ENCODE assay signal across 13 cellular contexts in the genomic region with DNA sequence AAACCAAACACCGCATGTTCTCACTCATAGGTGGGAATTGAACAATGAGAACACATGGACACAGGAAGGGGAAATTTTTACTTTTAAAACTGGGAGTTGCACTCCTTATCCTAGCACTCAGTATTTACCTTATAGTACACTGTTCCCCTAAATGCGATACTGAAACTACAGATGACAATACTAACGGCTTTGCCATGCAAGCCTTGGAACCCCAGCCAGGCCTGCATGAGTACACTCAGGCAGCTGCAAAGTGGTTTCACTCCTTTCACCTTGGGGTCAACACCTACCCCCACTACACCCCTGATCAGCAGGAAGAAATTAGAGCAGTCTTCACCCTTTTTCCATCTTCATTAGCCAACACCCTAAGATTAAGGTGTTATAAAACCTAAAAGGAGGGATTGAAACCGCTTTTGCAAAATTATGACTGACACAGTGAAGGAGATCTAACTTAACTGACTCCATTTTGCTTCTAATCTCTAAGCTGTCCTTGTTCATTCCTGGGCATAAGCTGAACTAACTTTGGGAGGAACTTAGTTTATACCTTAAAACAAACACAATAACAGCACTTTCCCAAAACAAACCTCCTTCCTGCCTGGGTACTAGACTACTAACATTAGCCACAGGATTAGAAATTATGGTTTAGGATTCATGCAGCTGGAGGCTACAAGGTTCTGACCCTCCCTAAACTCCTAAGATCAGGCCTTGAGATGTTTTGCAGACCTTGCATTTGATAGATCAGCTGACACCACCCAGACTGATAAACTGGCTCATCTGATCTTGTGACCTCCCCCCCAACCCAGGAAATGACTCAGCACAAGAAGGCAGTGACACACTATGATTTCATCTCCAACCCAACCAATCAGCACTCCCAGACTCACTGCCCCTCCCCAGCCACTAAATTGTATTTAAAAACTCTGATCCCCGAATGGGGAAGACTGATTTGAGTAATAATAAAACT.
A peak's percentile ranks its signal among the peaks of the same experiment; 100 is the strongest.
DNase-seq lines count a peak whose midpoint lies in the region; ATAC-seq and TF ChIP-seq lines count a peak whose summit lies in the region.
"Had no signal": no experiment of that assay in that cellular context is flagged by ENCODE, and none has a peak within 500 bp of the region (broad histone marks: within the 10 kb centered on the region; RNA-seq: fewer than 3 reads in every experiment).

No MANE protein-coding gene starts in this region.

- no peak for TF ChIP-seq CTCF in NB4 (IDR thresholded peaks at IDR 0.05; ENCODE audit: low read depth, low read length)
- no peak for TF ChIP-seq CTCF in cardiac fibroblast (IDR thresholded peaks at IDR 0.05; ENCODE audit: low read depth, low read length)

- no peak for TF ChIP-seq POLR2A in NB4 (IDR thresholded peaks at IDR 0.05; ENCODE audit: extremely low read depth, insufficient read length)

- ATAC-seq in activated CD4-positive, alpha-beta T cell treated with anti-CD3 and anti-CD28 coated beads for 36 hours: peak; percentile 49

- H3K27me3 Mint-ChIP-seq in activated CD4-positive, alpha-beta T cell treated with anti-CD3 and anti-CD28 coated beads for 36 hours: peaks cover 3% of the 10 kb centered on the region
- H3K27me3 Mint-ChIP-seq in CD4-positive, alpha-beta memory T cell: peaks cover 0 to 2% of the 10 kb centered on the region in 2 donors

- no peak overlapping the region for H3K4me3 ChIP-seq in NB4 (ENCODE audit: low read depth, low read length)
- no peak overlapping the region for H3K4me3 ChIP-seq in cardiac fibroblast (replicated peaks in 1 of 2; ENCODE audit: low read depth in 2 of 2, low read length in 2 of 2)
- no peak overlapping the region for H3K4me3 ChIP-seq in CD4-positive, alpha-beta memory T cell (ENCODE audit: low read length in 2 of 2)
- H3K4me3 ChIP-seq: cardiac muscle cell, right lobe of liver had no signal

- CTCF ChIA-PET in activated CD4-positive, alpha-beta T cell treated with anti-CD3 and anti-CD28 coated beads for 36 hours (lab: Charles Lee): interaction anchor here (0.6 kb wide), 1 partner anchor 343 kb away, joined by 4 read pairs; no protein-coding TSS in a partner anchor
- CTCF ChIA-PET in CD4-positive, alpha-beta memory T cell (lab: Charles Lee; ENCODE audit: partially characterized antibody): no interaction called here

- H3K27ac Mint-ChIP-seq in activated CD4-positive, alpha-beta T cell treated with anti-CD3 and anti-CD28 coated beads for 36 hours: no peak overlapping the region
- no peak overlapping the region for H3K27ac Mint-ChIP-seq in CD4-positive, alpha-beta memory T cell
- H3K27ac Mint-ChIP-seq: B cell had no signal

- H3K36me3 Mint-ChIP-seq in activated CD4-positive, alpha-beta T cell treated with anti-CD3 and anti-CD28 coated beads for 36 hours (ENCODE audit: low read depth): no peaks in the 10 kb centered on the region
- no peaks in the 10 kb centered on the region for H3K36me3 Mint-ChIP-seq in CD4-positive, alpha-beta memory T cell

- intact Hi-C loops in activated CD4-positive, alpha-beta T cell treated with anti-CD3 and anti-CD28 coated beads for 36 hours (cut with DNase I, micrococcal nuclease): no loop called here
- intact Hi-C loops in CD4-positive, alpha-beta memory T cell (cut with micrococcal nuclease): no loop called here

- H3K4me1 ChIP-seq in CD4-positive, alpha-beta memory T cell (ENCODE audit: insufficient read depth, low read length): no peaks in the 10 kb centered on the region
- H3K4me1 ChIP-seq: right lobe of liver had no signal

- H3K4me3 Mint-ChIP-seq in activated CD4-positive, alpha-beta T cell treated with anti-CD3 and anti-CD28 coated beads for 36 hours: no peak overlapping the region
- H3K4me3 Mint-ChIP-seq in CD4-positive, alpha-beta memory T cell: no peak overlapping the region
- H3K4me3 Mint-ChIP-seq: B cell had no signal

- no peaks in the 10 kb centered on the region for H3K9me3 ChIP-seq in CD4-positive, alpha-beta memory T cell (ENCODE audit: control insufficient read depth in 1 of 2, low read length in 2 of 2)
- H3K9me3 ChIP-seq: right lobe of liver had no signal

- H3K9me3 Mint-ChIP-seq in activated CD4-positive, alpha-beta T cell treated with anti-CD3 and anti-CD28 coated beads for 36 hours (ENCODE audit: low read depth): peaks cover 8% of the 10 kb centered on the region
- H3K9me3 Mint-ChIP-seq in CD4-positive, alpha-beta memory T cell: peaks cover 0 to 18% (median 7%) of the 10 kb centered on the region in 8 donors

- H3K27ac ChIP-seq in CD4-positive, alpha-beta memory T cell (ENCODE audit: low read depth, low read length): no peak overlapping the region
- H3K27ac ChIP-seq: cardiac muscle cell, right lobe of liver had no signal

- peak; percentile 39 for DNase-seq in activated CD4-positive, alpha-beta T cell treated with anti-CD3 and anti-CD28 coated beads for 36 hours
- DNase-seq in activated CD4-positive, alpha-beta T cell treated with anti-CD3 and anti-CD28 coated beads, Interleukin-2, amount 50 U/mL, for 4 hours: no peak
- peak; percentile 50 for DNase-seq in NB4 (ENCODE audit: low read depth)
- peak; percentile 1 to 50 for DNase-seq in cardiac fibroblast (ENCODE audit: low read depth in 2 of 2)
- peak; percentile 51 for DNase-seq in renal cortical epithelial cell (ENCODE audit: low read depth)
- DNase-seq in CD4-positive, alpha-beta memory T cell: no peak
- DNase-seq in DMS79 treated with DMSO at 0.1 percent for 48 hours (lab: John Stamatoyannopoulos, UW): no peak
- no peak for DNase-seq in NK-92 treated with Interleukin-12 subunit alpha and Interleukin-12 subunit beta, amount 100 ng/mL, for 24 hours (lab: John Stamatoyannopoulos, UW)
- DNase-seq: activated CD4-positive, CD25-positive, alpha-beta regulatory T cell treated with anti-CD3 and anti-CD28 coated beads, Interleukin-2, amount 50 U/mL, for 72 hours; right lobe of liver; stimulated activated naive CD4-positive, alpha-beta T cell had no signal

- H3K36me3 ChIP-seq in CD4-positive, alpha-beta memory T cell (ENCODE audit: insufficient read depth, low read length): no peaks in the 10 kb centered on the region
- H3K36me3 ChIP-seq: cardiac muscle cell, right lobe of liver had no signal

- H3K27me3 ChIP-seq in CD4-positive, alpha-beta memory T cell (ENCODE audit: insufficient read depth, low read length): no peaks in the 10 kb centered on the region
- H3K27me3 ChIP-seq: cardiac muscle cell had no signal

- POLR2A ChIA-PET in activated CD4-positive, alpha-beta T cell treated with anti-CD3 and anti-CD28 coated beads for 36 hours (lab: Charles Lee): no interaction called here
- POLR2A ChIA-PET in CD4-positive, alpha-beta memory T cell (lab: Charles Lee; ENCODE audit: partially characterized antibody): no interaction called here

- no peaks in the 10 kb centered on the region for H3K4me1 Mint-ChIP-seq in activated CD4-positive, alpha-beta T cell treated with anti-CD3 and anti-CD28 coated beads for 36 hours
- H3K4me1 Mint-ChIP-seq in CD4-positive, alpha-beta memory T cell: no peaks in the 10 kb centered on the region
- H3K4me1 Mint-ChIP-seq: B cell had no signal

Comparison
In these comparisons a context has a peak if more than half of its experiments do, and no peak if none do; other contexts are left out.
1. DNase-seq: peak in activated CD4-positive, alpha-beta T cell treated with anti-CD3 and anti-CD28 coated beads for 36 hours (single experiment), NB4 (single experiment), cardiac fibroblast (2 of 2) and renal cortical epithelial cell (single experiment); none in activated CD4-positive, alpha-beta T cell treated with anti-CD3 and anti-CD28 coated beads, Interleukin-2, amount 50 U/mL, for 4 hours (0 of 2), CD4-positive, alpha-beta memory T cell (0 of 5), DMS79 treated with DMSO at 0.1 percent for 48 hours (single experiment) and NK-92 treated with Interleukin-12 subunit alpha and Interleukin-12 subunit beta, amount 100 ng/mL, for 24 hours (single experiment).